ENCODE assay signal across 1 cellular context in the genomic region with DNA sequence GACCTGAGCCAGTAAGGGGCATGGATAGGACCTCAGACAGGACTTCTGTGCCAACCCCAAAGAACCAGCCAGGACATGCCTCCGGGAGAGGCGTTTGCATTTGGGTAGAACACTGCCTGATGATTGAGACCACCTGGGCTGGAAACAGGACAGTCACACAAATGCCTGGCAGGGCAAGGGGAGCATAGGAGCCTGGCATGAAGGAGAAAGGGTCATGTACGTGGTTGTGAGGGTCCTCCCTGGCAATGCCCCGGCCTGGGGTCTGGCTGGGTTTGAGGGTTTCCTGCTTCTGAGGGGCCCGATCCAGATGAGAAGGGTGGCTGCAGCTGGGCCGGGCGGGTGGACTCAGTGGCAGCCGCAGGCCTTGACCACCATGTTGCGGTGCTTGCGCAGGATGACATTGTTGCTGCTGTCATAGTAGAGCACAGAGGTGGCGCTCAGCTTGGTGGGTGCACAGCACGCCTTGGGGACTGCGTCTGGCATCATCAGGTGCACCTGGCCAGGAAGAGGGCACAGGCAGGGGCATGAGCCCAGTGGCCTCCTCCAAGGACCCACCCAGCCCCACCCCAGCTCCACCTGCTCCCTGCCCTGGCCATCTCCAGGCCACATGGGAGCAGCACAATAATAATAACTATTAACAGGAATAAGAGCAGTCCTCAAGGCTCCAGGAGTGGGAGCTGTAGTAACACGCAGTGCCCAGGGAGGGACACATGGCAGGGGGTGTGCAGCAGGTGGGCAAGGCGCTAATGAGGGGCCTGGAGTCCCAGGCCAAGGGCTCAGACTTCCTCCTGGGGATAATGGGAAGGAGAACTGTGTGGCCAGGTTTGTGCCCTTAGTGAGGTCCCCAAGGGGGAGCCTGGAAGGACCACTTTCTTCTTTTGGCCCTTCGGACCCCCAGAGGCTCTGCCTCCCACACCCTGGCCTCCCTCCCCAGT.
A peak's percentile ranks its signal among the peaks of the same experiment; 100 is the strongest.
TF ChIP-seq lines count a peak whose summit lies in the region.

No MANE protein-coding gene starts in this region.

TF ChIP-seq in K562, 482 proteins besides CTCF, POLR2A, EP300 and RAD21:
- no peak for TF ChIP-seq FOXM1 (IDR thresholded peaks at IDR 0.05; ENCODE audit: low read depth)
- TF ChIP-seq FOXM1 (CRISPR knock-in tag; IDR thresholded peaks at IDR 0.05; ENCODE audit: low read depth), result no peak
- TF ChIP-seq MYNN (IDR thresholded peaks at IDR 0.05), result 0 out of 2 replicates have a peak, but pooled peaks have one; percentile 18
- no peak for TF ChIP-seq MYNN (CRISPR knock-in tag; IDR thresholded peaks at IDR 0.05)
- TF ChIP-seq U2AF2 (optimal IDR thresholded peaks at IDR 0.05; ENCODE audit: low read depth, low read length), result no peak
- no peak for TF ChIP-seq ZFP36 (IDR thresholded peaks at IDR 0.05; ENCODE audit: low read depth, low read length, partially characterized antibody)
- TF ChIP-seq, protein P1, sequence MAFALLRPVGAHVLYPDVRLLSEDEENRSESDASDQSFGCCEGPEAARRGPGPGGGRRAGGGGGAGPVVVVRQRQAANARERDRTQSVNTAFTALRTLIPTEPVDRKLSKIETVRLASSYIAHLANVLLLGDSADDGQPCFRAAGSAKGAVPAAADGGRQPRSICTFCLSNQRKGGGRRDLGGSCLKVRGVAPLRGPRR (CRISPR knock-in tag; IDR thresholded peaks at IDR 0.05), result no peak
- TF ChIP-seq, protein P2, sequence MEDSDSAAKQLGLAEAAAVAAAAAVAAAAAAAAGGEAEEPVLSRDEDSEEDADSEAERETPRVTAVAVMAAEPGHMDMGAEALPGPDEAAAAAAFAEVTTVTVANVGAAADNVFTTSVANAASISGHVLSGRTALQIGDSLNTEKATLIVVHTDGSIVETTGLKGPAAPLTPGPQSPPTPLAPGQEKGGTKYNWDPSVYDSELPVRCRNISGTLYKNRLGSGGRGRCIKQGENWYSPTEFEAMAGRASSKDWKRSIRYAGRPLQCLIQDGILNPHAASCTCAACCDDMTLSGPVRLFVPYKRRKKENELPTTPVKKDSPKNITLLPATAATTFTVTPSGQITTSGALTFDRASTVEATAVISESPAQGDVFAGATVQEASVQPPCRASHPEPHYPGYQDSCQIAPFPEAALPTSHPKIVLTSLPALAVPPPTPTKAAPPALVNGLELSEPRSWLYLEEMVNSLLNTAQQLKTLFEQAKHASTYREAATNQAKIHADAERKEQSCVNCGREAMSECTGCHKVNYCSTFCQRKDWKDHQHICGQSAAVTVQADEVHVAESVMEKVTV (CRISPR knock-in tag; IDR thresholded peaks at IDR 0.05), result no peak
- TF ChIP-seq TCF7 (IDR thresholded peaks at IDR 0.05; ENCODE audit: borderline replicate concordance), result no peak
- TF ChIP-seq ZC3H8 (IDR thresholded peaks at IDR 0.05), result no peak
- no peak for TF ChIP-seq ZNF175 (CRISPR knock-in tag; IDR thresholded peaks at IDR 0.05; ENCODE audit: low read depth)
- TF ChIP-seq MYC (IDR thresholded peaks at IDR 0.05; ENCODE audit: low read depth, low read length), result no peak
- TF ChIP-seq MYC (CRISPR knock-in tag; IDR thresholded peaks at IDR 0.05; ENCODE audit: borderline replicate concordance, low read depth), result no peak
- no peak for TF ChIP-seq CREM (IDR thresholded peaks at IDR 0.05; ENCODE audit: low read depth)
- peak; percentile 16 for TF ChIP-seq POLR2B (IDR thresholded peaks at IDR 0.05; ENCODE audit: low read depth, partially characterized antibody)
- TF ChIP-seq, protein P3, sequence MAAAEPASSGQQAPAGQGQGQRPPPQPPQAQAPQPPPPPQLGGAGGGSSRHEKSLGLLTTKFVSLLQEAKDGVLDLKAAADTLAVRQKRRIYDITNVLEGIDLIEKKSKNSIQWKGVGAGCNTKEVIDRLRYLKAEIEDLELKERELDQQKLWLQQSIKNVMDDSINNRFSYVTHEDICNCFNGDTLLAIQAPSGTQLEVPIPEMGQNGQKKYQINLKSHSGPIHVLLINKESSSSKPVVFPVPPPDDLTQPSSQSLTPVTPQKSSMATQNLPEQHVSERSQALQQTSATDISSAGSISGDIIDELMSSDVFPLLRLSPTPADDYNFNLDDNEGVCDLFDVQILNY (CRISPR knock-in tag; IDR thresholded peaks at IDR 0.05), result no peak
- no peak for TF ChIP-seq TEAD4 (IDR thresholded peaks at IDR 0.05; ENCODE audit: low read length)
- TF ChIP-seq TEAD4 (CRISPR knock-in tag; IDR thresholded peaks at IDR 0.05; ENCODE audit: borderline replicate concordance), result no peak
- no peak for TF ChIP-seq ZNF384 (IDR thresholded peaks at IDR 0.05; ENCODE audit: low read depth, low read length)
- no peak for TF ChIP-seq PHB (CRISPR knock-in tag; IDR thresholded peaks at IDR 0.05)
- TF ChIP-seq SUPT5H (IDR thresholded peaks at IDR 0.05), result 0 out of 2 replicates have a peak, but pooled peaks have one; percentile 15
- no peak for TF ChIP-seq HNRNPLL (IDR thresholded peaks at IDR 0.05; ENCODE audit: low read depth, low read length, poor library complexity, severe bottlenecking)
- TF ChIP-seq NCOA6 (IDR thresholded peaks at IDR 0.05), result no peak
- TF ChIP-seq BRD9 (IDR thresholded peaks at IDR 0.05; ENCODE audit: low read depth, partially characterized antibody), result no peak
